In the genomic region with DNA sequence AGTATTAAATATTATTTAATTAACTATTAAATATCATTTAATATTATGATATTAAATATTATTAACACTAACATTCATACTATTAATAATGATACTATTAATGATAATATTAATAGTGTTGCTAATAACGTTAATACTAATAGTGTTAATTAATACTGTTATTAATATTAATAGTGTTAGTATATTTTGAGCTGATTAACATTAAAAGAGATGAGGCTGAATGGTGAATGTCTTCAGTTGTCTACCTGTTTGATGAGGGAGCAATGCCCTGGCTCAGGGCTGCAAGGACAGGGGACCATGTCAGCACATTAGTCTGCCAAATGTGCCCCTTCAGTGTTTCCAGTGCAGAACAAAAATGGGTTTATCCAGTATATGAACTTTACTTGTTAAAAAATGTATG, we compare ENCODE assay signal across 26 cellular contexts.
"Had no signal": no experiment of that assay in that cellular context is flagged by ENCODE, and none has a peak within 500 bp of the region (broad histone marks: within the 10 kb centered on the region; RNA-seq: fewer than 3 reads in every experiment).

No MANE protein-coding gene starts in this region.

- H3K4me2 ChIP-seq: KMS-11 had no signal

- H3K4me3 ChIP-seq: adrenal gland, Peyer's patch, SJCRH30 had no signal

- H3K36me3 Mint-ChIP-seq: activated CD8-positive, alpha-beta memory T cell treated with anti-CD3 and anti-CD28 coated beads, Interleukin-2, amount 10 ng/mL, durations not matched to agents 7 days and 5 days; activated naive CD4-positive, alpha-beta T cell treated with anti-CD3 and anti-CD28 coated beads, Interleukin-2, amount 10 ng/mL, durations not matched to agents 7 days and 5 days; activated naive CD8-positive, alpha-beta T cell treated with anti-CD3 and anti-CD28 coated beads, Interleukin-2, amount 10 ng/mL, durations not matched to agents 7 days and 5 days; IgD-negative memory B cell; T-cell had no signal

- H3K27me3 Mint-ChIP-seq: activated naive CD4-positive, alpha-beta T cell treated with anti-CD3 and anti-CD28 coated beads, Interleukin-2, amount 10 ng/mL, durations not matched to agents 7 days and 5 days had no signal

- DNase-seq: activated CD4-positive, alpha-beta T cell treated with anti-CD3 and anti-CD28 coated beads for 4 hours; activated CD4-positive, alpha-beta T cell treated with anti-CD3 and anti-CD28 coated beads, Interleukin-2, amount 50 U/mL, for 4 hours; activated CD8-positive, alpha-beta memory T cell treated with anti-CD3 and anti-CD28 coated beads, Interleukin-2, amount 10 ng/mL, durations not matched to agents 7 days and 5 days; activated gamma-delta T cell; activated naive CD4-positive, alpha-beta T cell treated with anti-CD3 and anti-CD28 coated beads, Interleukin-2, amount 10 ng/mL, durations not matched to agents 7 days and 5 days; activated naive CD8-positive, alpha-beta T cell treated with anti-CD3 and anti-CD28 coated beads, Interleukin-2, amount 10 ng/mL, durations not matched to agents 7 days and 5 days; activated T-cell treated with anti-CD3 and anti-CD28 coated beads, Interleukin-2, amount 50 U/mL, for 4 hours; adrenal gland; anterior cingulate cortex; cerebellar nuclear complex; NCI-H1092; NCI-H1417; NCI-H2107; NCI-H510A treated with DMSO at 0.1 percent for 48 hours; NCI-H69; NK-92 treated with Interleukin-12 subunit alpha and Interleukin-12 subunit beta, amount 100 ng/mL, for 24 hours; Peyer's patch; Right ventricle myocardium superior; SJCRH30; T-cell; T1000 had no signal

- ATAC-seq: activated CD8-positive, alpha-beta memory T cell treated with anti-CD3 and anti-CD28 coated beads, Interleukin-2, amount 10 ng/mL, durations not matched to agents 7 days and 5 days; activated T-cell treated with anti-CD3 and anti-CD28 coated beads, Interleukin-2, amount 50 U/mL, for 4 hours; activated T-helper 17 cell treated with anti-CD3 and anti-CD28 coated beads, Interleukin-2, amount 50 U/mL, for 72 hours; T-cell had no signal

- H3K36me3 ChIP-seq: adrenal gland, Peyer's patch, SJCRH30 had no signal

- H3K9ac ChIP-seq: KMS-11 had no signal

- H3K9me3 Mint-ChIP-seq: activated naive CD8-positive, alpha-beta T cell treated with anti-CD3 and anti-CD28 coated beads, Interleukin-2, amount 10 ng/mL, durations not matched to agents 7 days and 5 days; activated T-cell treated with anti-CD3 and anti-CD28 coated beads, Interleukin-2, amount 50 U/mL, for 4 hours; activated T-helper 17 cell treated with anti-CD3 and anti-CD28 coated beads, Interleukin-2, amount 50 U/mL, for 72 hours; T-cell had no signal

- H3K27ac ChIP-seq: adrenal gland, KMS-11, Peyer's patch, RWPE1, SJCRH30, VCaP had no signal

- H3K27ac Mint-ChIP-seq: activated CD8-positive, alpha-beta memory T cell treated with anti-CD3 and anti-CD28 coated beads, Interleukin-2, amount 10 ng/mL, durations not matched to agents 7 days and 5 days; activated naive CD4-positive, alpha-beta T cell treated with anti-CD3 and anti-CD28 coated beads, Interleukin-2, amount 10 ng/mL, durations not matched to agents 7 days and 5 days; activated naive CD8-positive, alpha-beta T cell treated with anti-CD3 and anti-CD28 coated beads, Interleukin-2, amount 10 ng/mL, durations not matched to agents 7 days and 5 days; activated T-helper 17 cell treated with anti-CD3 and anti-CD28 coated beads, Interleukin-2, amount 50 U/mL, for 72 hours had no signal

- H3K9me3 ChIP-seq: adrenal gland, Peyer's patch had no signal

- H3K4me1 Mint-ChIP-seq: activated CD8-positive, alpha-beta memory T cell treated with anti-CD3 and anti-CD28 coated beads, Interleukin-2, amount 10 ng/mL, durations not matched to agents 7 days and 5 days; activated naive CD4-positive, alpha-beta T cell treated with anti-CD3 and anti-CD28 coated beads, Interleukin-2, amount 10 ng/mL, durations not matched to agents 7 days and 5 days; activated naive CD8-positive, alpha-beta T cell treated with anti-CD3 and anti-CD28 coated beads, Interleukin-2, amount 10 ng/mL, durations not matched to agents 7 days and 5 days; activated T-helper 17 cell treated with anti-CD3 and anti-CD28 coated beads, Interleukin-2, amount 50 U/mL, for 72 hours; T-cell had no signal

- H3K4me3 Mint-ChIP-seq: activated CD8-positive, alpha-beta memory T cell treated with anti-CD3 and anti-CD28 coated beads, Interleukin-2, amount 10 ng/mL, durations not matched to agents 7 days and 5 days; activated naive CD4-positive, alpha-beta T cell treated with anti-CD3 and anti-CD28 coated beads, Interleukin-2, amount 10 ng/mL, durations not matched to agents 7 days and 5 days; activated naive CD8-positive, alpha-beta T cell treated with anti-CD3 and anti-CD28 coated beads, Interleukin-2, amount 10 ng/mL, durations not matched to agents 7 days and 5 days; activated T-cell treated with anti-CD3 and anti-CD28 coated beads, Interleukin-2, amount 50 U/mL, for 4 hours; activated T-helper 17 cell treated with anti-CD3 and anti-CD28 coated beads, Interleukin-2, amount 50 U/mL, for 72 hours; IgD-negative memory B cell; T-cell had no signal

- H3K4me1 ChIP-seq: adrenal gland, Peyer's patch, SJCRH30 had no signal

- H3K27me3 ChIP-seq: adrenal gland, Peyer's patch, SJCRH30 had no signal
